Comparison of ENCODE assay signal across 8 cellular contexts in genomic region chr9:8857330-8858249, GRCh38.
DNase-seq lines count a peak whose midpoint lies in the region; ATAC-seq and TF ChIP-seq lines count a peak whose summit lies in the region.

No MANE protein-coding gene starts in this region.

- no peaks in the 10 kb centered on the region for H3K9me3 ChIP-seq in sigmoid colon

- peak; percentile 51 to 56 for DNase-seq in NCI-H2081 (lab: John Stamatoyannopoulos, UW)
- DNase-seq in NCI-H2081 treated with DMSO at 0.1 percent for 48 hours (lab: John Stamatoyannopoulos, UW), result no peak
- peak; percentile 50 for DNase-seq in NCI-H2171 treated with DMSO at 0.1 percent for 48 hours (lab: John Stamatoyannopoulos, UW)
- no peak for DNase-seq in brain microvascular endothelial cell
- peak; percentile 58 for DNase-seq in iPS-NIHi7 (ENCODE audit: extremely low spot score)
- peak; percentile 85 for DNase-seq in sigmoid colon

- 1% methylated on average over 96 of the region's 96 CpGs for WGBS in sigmoid colon, 2 donors

- H3K27me3 ChIP-seq in brain microvascular endothelial cell (replicated peaks) (peaks cover 2% of the 10 kb centered on the region), sigmoid colon (peaks cover 7 to 63% (median 44%) of the 10 kb centered on the region in 3 donors)

- no peak for TF ChIP-seq EP300 in sigmoid colon (IDR thresholded peaks at IDR 0.05)

- H3K27ac ChIP-seq in brain microvascular endothelial cell (no peak overlapping the region), sigmoid colon (peak overlapping the region in 2 of 4 donors; percentile 7 to 45)

- intact Hi-C loops in sigmoid colon (cut with DNase I), result no loop called here

- peaks cover 0 to 20% (median 14%) of the 10 kb centered on the region in 4 donors for H3K4me1 ChIP-seq in sigmoid colon

- H3K36me3 ChIP-seq in brain microvascular endothelial cell (replicated peaks) (no peaks in the 10 kb centered on the region), sigmoid colon (no peaks in the 10 kb centered on the region)

- TF ChIP-seq POLR2A in sigmoid colon (IDR thresholded peaks at IDR 0.05), result no peak

- TF ChIP-seq CTCF in brain microvascular endothelial cell (IDR thresholded peaks at IDR 0.05; ENCODE audit: low read depth, low read length, missing control alignments) (peak; percentile 0), sigmoid colon (IDR thresholded peaks at IDR 0.05) (no peak)

- H3K4me3 ChIP-seq in brain microvascular endothelial cell (ENCODE audit: low read depth, low read length) (peak overlapping the region; percentile 53), sigmoid colon (peak overlapping the region; percentile 23 to 58 (median 56))

- in situ Hi-C loops in brain microvascular endothelial cell (cut with HindIII; ENCODE audit: low pct_ligation_motif_present, low sequenced_read_pairs), result no loop called here

- ATAC-seq in GM18868 (IDR thresholded peaks at IDR 0.05; ENCODE audit: unreplicated experiment) (no peak), GM19328 (IDR thresholded peaks at IDR 0.05; ENCODE audit: unreplicated experiment) (no peak)

Comparison
In these comparisons a context has a peak if more than half of its experiments do, and no peak if none do; other contexts are left out.
1. DNase-seq: peak in NCI-H2081 (2 of 2), NCI-H2171 treated with DMSO at 0.1 percent for 48 hours (single experiment), iPS-NIHi7 (single experiment) and sigmoid colon (single experiment); none in NCI-H2081 treated with DMSO at 0.1 percent for 48 hours (single experiment) and brain microvascular endothelial cell (single experiment).